ENCODE assay signal across 19 cellular contexts in genomic region chr7:100064162-100064561, GRCh38.
"Had no signal": no experiment of that assay in that cellular context is flagged by ENCODE, and none has a peak within 500 bp of the region (broad histone marks: within the 10 kb centered on the region; RNA-seq: fewer than 3 reads in every experiment).

No MANE protein-coding gene starts in this region.

- H3K4me1 Mint-ChIP-seq: natural killer cell, neural progenitor cell had no signal

- H3K4me3 Mint-ChIP-seq: natural killer cell; neural progenitor cell; stimulated activated naive CD8-positive, alpha-beta T cell treated with anti-CD3 and anti-CD28 coated beads, Interleukin-15, Interleukin-2, amounts not matched to agents 100 ng/mL and 50 ng/mL, for 24 hours had no signal

- DNase-seq: colonic mucosa; dermis blood vessel endothelial cell; erythroblast; foreskin keratinocyte; head of caudate nucleus; natural killer cell; nucleus accumbens; ovary; small intestine; stimulated activated CD4-positive, alpha-beta T cell treated with anti-CD3 and anti-CD28 coated beads, Interleukin-2, amount 100 ng/mL, for 48 hours; tibial artery; upper lobe of right lung had no signal

- H2AFZ ChIP-seq: hepatocyte, neural progenitor cell had no signal

- H3K27ac ChIP-seq: colonic mucosa, foreskin keratinocyte, hepatocyte, neural progenitor cell, right atrium auricular region, tibial artery, upper lobe of right lung, vagina had no signal

- H3K9ac ChIP-seq: neural progenitor cell had no signal

- H3K9me3 Mint-ChIP-seq: natural killer cell; stimulated activated naive CD8-positive, alpha-beta T cell treated with anti-CD3 and anti-CD28 coated beads, Interleukin-15, Interleukin-2, amounts not matched to agents 100 ng/mL and 50 ng/mL, for 24 hours had no signal

- H3K4me2 ChIP-seq: hepatocyte, neural progenitor cell had no signal

- H3K27ac Mint-ChIP-seq: natural killer cell; neural progenitor cell; stimulated activated naive CD8-positive, alpha-beta T cell treated with anti-CD3 and anti-CD28 coated beads, Interleukin-15, Interleukin-2, amounts not matched to agents 100 ng/mL and 50 ng/mL, for 24 hours had no signal

- H3K27me3 Mint-ChIP-seq: stimulated activated naive CD8-positive, alpha-beta T cell treated with anti-CD3 and anti-CD28 coated beads, Interleukin-15, Interleukin-2, amounts not matched to agents 100 ng/mL and 50 ng/mL, for 24 hours had no signal

- H3K9me3 ChIP-seq: colonic mucosa, ovary, right atrium auricular region, tibial artery, upper lobe of right lung, vagina had no signal

- H3K36me3 ChIP-seq: colonic mucosa, ovary had no signal

- H3K79me2 ChIP-seq: hepatocyte had no signal

- ATAC-seq: foreskin keratinocyte, left lobe of liver, natural killer cell, upper lobe of right lung had no signal

- H3K4me3 ChIP-seq: colonic mucosa, hepatocyte, neural progenitor cell, ovary, right atrium auricular region, tibial artery, upper lobe of right lung, vagina had no signal

- H3K4me1 ChIP-seq: colonic mucosa, foreskin keratinocyte, neural progenitor cell had no signal

- FAIRE-seq: endothelial cell of umbilical vein, small intestine had no signal

- H3K36me3 Mint-ChIP-seq: natural killer cell had no signal

- H3K27me3 ChIP-seq: colonic mucosa, foreskin keratinocyte, hepatocyte, neural progenitor cell, ovary, right atrium auricular region, tibial artery, upper lobe of right lung, vagina had no signal
